Comparison of ENCODE assay signal across 8 cellular contexts in the genomic region with DNA sequence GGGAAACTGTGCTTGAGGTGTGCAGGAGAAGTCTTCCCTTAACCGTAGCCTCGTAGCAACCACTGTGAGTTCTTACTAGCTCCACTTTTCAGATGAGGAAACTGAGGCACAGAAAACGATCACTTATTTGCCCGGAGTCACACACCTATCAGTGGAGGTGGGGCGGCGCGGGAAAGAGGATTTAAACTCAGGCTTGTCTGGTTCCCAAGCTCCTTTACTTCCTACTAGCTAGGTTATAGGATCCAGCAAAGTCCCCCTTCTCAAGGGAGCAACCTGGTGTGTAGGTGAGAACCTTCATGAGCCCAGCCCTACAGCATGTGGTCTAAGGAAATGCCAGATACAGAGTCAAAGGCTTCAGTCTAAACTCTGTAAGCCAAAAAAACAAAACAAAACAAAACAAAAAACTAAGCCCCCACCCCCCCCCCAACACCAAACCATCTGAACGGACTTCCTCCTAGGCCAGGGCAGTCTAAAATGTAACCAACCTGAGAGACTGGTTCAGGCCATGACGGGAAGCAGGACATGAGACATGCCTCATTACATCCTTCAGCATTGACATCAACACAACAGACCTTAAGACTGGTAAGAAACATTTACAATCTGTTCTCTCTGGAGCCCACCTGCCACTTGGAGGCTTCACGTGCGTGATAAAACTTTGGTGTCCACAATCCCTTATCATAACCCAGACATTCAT. TPM values are rescaled to one million over a fixed set of nuclear protein-coding genes. Genes with fewer than 3 reads are reported as not detected.
DNase-seq lines count a peak whose midpoint lies in the region; ATAC-seq and TF ChIP-seq lines count a peak whose summit lies in the region.

No MANE protein-coding gene starts in this region.

- H3K4me3 ChIP-seq in AG04449 (ENCODE audit: low read depth, low read length) (peak overlapping the region; percentile 57), brain microvascular endothelial cell (ENCODE audit: low read depth, low read length) (peak overlapping the region; percentile 93), mesenchymal stem cell (ENCODE audit: insufficient read depth in 1 of 2, low read depth in 1 of 2, low read length in 2 of 2) (peak overlapping the region; percentile 48 to 99)

- peak overlapping the region; percentile 86 for H2BK120ac ChIP-seq in mesenchymal stem cell (ENCODE audit: low read depth, low read length)

- no peaks in the 10 kb centered on the region for H3K9me3 ChIP-seq in mesenchymal stem cell (ENCODE audit: control insufficient read depth, low read length)

- peak overlapping the region; percentile 49 for H2BK5ac ChIP-seq in mesenchymal stem cell (ENCODE audit: low read depth, low read length, poor library complexity, severe bottlenecking)

- peak overlapping the region in 1 of 2 experiments; percentile 61 for H2BK12ac ChIP-seq in mesenchymal stem cell (ENCODE audit: low read length in 2 of 2)

- peak overlapping the region; percentile 95 for H3K9ac ChIP-seq in mesenchymal stem cell (ENCODE audit: low read length)

- H4K8ac ChIP-seq in mesenchymal stem cell (ENCODE audit: low read length): peak overlapping the region; percentile 100

- H3K18ac ChIP-seq in mesenchymal stem cell (ENCODE audit: low read depth in 1 of 2, low read length in 2 of 2): peak overlapping the region; percentile 76 to 94

- ATAC-seq in HG03280 (IDR thresholded peaks at IDR 0.05; ENCODE audit: unreplicated experiment) (peak; percentile 2), HG03097 (IDR thresholded peaks at IDR 0.05; ENCODE audit: low FRiP score, unreplicated experiment) (no peak)

- no peaks in the 10 kb centered on the region for H3K36me3 ChIP-seq in brain microvascular endothelial cell (replicated peaks)
- no peaks in the 10 kb centered on the region for H3K36me3 ChIP-seq in mesenchymal stem cell (ENCODE audit: control insufficient read depth in 1 of 2, insufficient read depth in 2 of 2, low read depth in 1 of 2, low read length in 2 of 2)

- peak overlapping the region; percentile 14 for H2AK5ac ChIP-seq in mesenchymal stem cell (ENCODE audit: low read length, severe bottlenecking)

- CTCF ChIA-PET in AG04449 (lab: Yijun Ruan, JAX): interaction anchor here (0.6 to 5.6 kb wide), 20 partner anchors 9 to 280 kb away, joined by 3 to 119 read pairs (median 4); partner anchors contain the start of gene NECAP2

- peak overlapping the region; percentile 45 to 88 for H3K4ac ChIP-seq in mesenchymal stem cell (ENCODE audit: low read depth in 1 of 2, low read length in 2 of 2)

- DNase-seq in AG04449 (ENCODE audit: low read depth, low spot score) (no peak), brain microvascular endothelial cell (no peak), mesenchymal stem cell (no peak), KG1 (lab: John Stamatoyannopoulos, UW) (no peak), COR-L47 (lab: John Stamatoyannopoulos, UW) (no peak), kidney glomerular epithelial cell (lab: John Stamatoyannopoulos, UW) (no peak)

- no peak overlapping the region for H2BK15ac ChIP-seq in mesenchymal stem cell (ENCODE audit: low read depth, poor library complexity, severe bottlenecking)

- 50% methylated on average over 11 of the region's 11 CpGs for WGBS in mesenchymal stem cell

- POLR2A ChIA-PET in AG04449 (lab: Yijun Ruan, JAX): interaction anchor here (0.9 to 1.2 kb wide), 3 partner anchors 9 to 15 kb away, joined by 4 to 6 read pairs (median 5); no protein-coding TSS in a partner anchor

- H3K79me1 ChIP-seq in mesenchymal stem cell (replicated peaks; ENCODE audit: low read length, poor library complexity, severe bottlenecking): peaks cover 2% of the 10 kb centered on the region

- H3K14ac ChIP-seq in mesenchymal stem cell (ENCODE audit: low read length in 2 of 2): peak overlapping the region in 1 of 2 experiments; percentile 1

- H3K27me3 ChIP-seq in brain microvascular endothelial cell (replicated peaks) (no peaks in the 10 kb centered on the region), mesenchymal stem cell (ENCODE audit: control insufficient read depth in 1 of 2, insufficient read depth in 1 of 2, low read length in 2 of 2) (no peaks in the 10 kb centered on the region)

- H3K23ac ChIP-seq in mesenchymal stem cell (ENCODE audit: low read length in 2 of 2): no peak overlapping the region

- TF ChIP-seq CTCF in AG04449 (IDR thresholded peaks at IDR 0.05; ENCODE audit: insufficient read depth, low read length, missing control alignments) (no peak), brain microvascular endothelial cell (IDR thresholded peaks at IDR 0.05; ENCODE audit: low read depth, low read length, missing control alignments) (no peak)

- H3K27ac ChIP-seq in brain microvascular endothelial cell: peak overlapping the region; percentile 75
- peak overlapping the region; percentile 84 for H3K27ac ChIP-seq in mesenchymal stem cell (ENCODE audit: low read length, poor library complexity, severe bottlenecking)

- H3K4me2 ChIP-seq in mesenchymal stem cell (ENCODE audit: low read length, poor library complexity, severe bottlenecking): peak overlapping the region; percentile 75

- H4K91ac ChIP-seq in mesenchymal stem cell (ENCODE audit: low read length): peak overlapping the region; percentile 94

- in situ Hi-C loops in brain microvascular endothelial cell (cut with HindIII; ENCODE audit: low pct_ligation_motif_present, low sequenced_read_pairs): no loop called here

- H3K4me1 ChIP-seq in mesenchymal stem cell (ENCODE audit: control insufficient read depth, insufficient read depth, low read depth, low read length): peaks cover 8% of the 10 kb centered on the region

- H2AFZ ChIP-seq in mesenchymal stem cell (ENCODE audit: low read depth, low read length): peak overlapping the region; percentile 46

RNA-seq across cellular contexts. Expression of gene FBXO42, which starts 0.7 kb away (rescaled TPM):
- polyA plus RNA-seq in mesenchymal stem cell (2013, experiment 1 of 2): 9.7 TPM
- 9.3 TPM for polyA plus RNA-seq in mesenchymal stem cell (2013, experiment 2 of 2)

RNA-seq across cellular contexts. Expression of gene SZRD1, which starts 14.1 kb away (rescaled TPM):
- 134 TPM for polyA plus RNA-seq in mesenchymal stem cell (2013, experiment 1 of 2)
- 134 TPM for polyA plus RNA-seq in mesenchymal stem cell (2013, experiment 2 of 2)
